In genomic region chr1:7634841-7635240, GRCh38 we compare ENCODE assay signal across 28 cellular contexts.
"Had no signal": no experiment of that assay in that cellular context is flagged by ENCODE, and none has a peak within 500 bp of the region (broad histone marks: within the 10 kb centered on the region; RNA-seq: fewer than 3 reads in every experiment).

No MANE protein-coding gene starts in this region.

- H3K4me3 ChIP-seq: colonic mucosa, coronary artery, dorsolateral prefrontal cortex, esophagus muscularis mucosa, esophagus squamous epithelium, gastrocnemius medialis, gastroesophageal sphincter, heart left ventricle, heart right ventricle had no signal

- DNase-seq: colonic mucosa; cortex of kidney; dermis blood vessel endothelial cell; dorsolateral prefrontal cortex; effector CD4-positive, alpha-beta T cell; effector CD8-positive, alpha-beta T cell; effector memory CD4-positive, alpha-beta T cell; effector memory CD8-positive, alpha-beta T cell; endodermal cell; erythroblast; esophagus squamous epithelium; foreskin fibroblast; foreskin keratinocyte; foreskin melanocyte; gastrocnemius medialis; glutamatergic neuron; head of caudate nucleus; heart right ventricle had no signal

- H3K4me3 Mint-ChIP-seq: dendritic cell treated with granulocyte-macrophage colony-stimulating factor and Interleukin-4, amounts not matched to agents 40 ng/mL and 50 ng/mL, for 4 days; effector memory CD8-positive, alpha-beta T cell; endodermal cell had no signal

- H3K27ac Mint-ChIP-seq: dendritic cell treated with granulocyte-macrophage colony-stimulating factor and Interleukin-4, amounts not matched to agents 40 ng/mL and 50 ng/mL, for 4 days; effector memory CD8-positive, alpha-beta T cell had no signal

- ATAC-seq: effector memory CD8-positive, alpha-beta T cell; foreskin keratinocyte; gastrocnemius medialis; gastroesophageal sphincter; heart left ventricle; heart right ventricle had no signal

- H3K9me3 ChIP-seq: colonic mucosa, esophagus muscularis mucosa, esophagus squamous epithelium, gastrocnemius medialis, gastroesophageal sphincter, heart left ventricle, heart right ventricle had no signal

- H3K27ac ChIP-seq: colonic mucosa, coronary artery, epithelial cell of prostate, esophagus muscularis mucosa, esophagus squamous epithelium, foreskin keratinocyte, gastrocnemius medialis, gastroesophageal sphincter, heart left ventricle, heart right ventricle had no signal

- H3K9me3 Mint-ChIP-seq: dendritic cell treated with granulocyte-macrophage colony-stimulating factor and Interleukin-4, amounts not matched to agents 40 ng/mL and 50 ng/mL, for 4 days; effector memory CD8-positive, alpha-beta T cell; endodermal cell had no signal

- H3K36me3 ChIP-seq: colonic mucosa, esophagus muscularis mucosa, esophagus squamous epithelium, gastrocnemius medialis, gastroesophageal sphincter, heart left ventricle, heart right ventricle had no signal

- FAIRE-seq: colon, endometrium, endothelial cell of umbilical vein, frontal cortex had no signal

- H3K27me3 ChIP-seq: colonic mucosa had no signal

- H3K4me1 ChIP-seq: colonic mucosa, esophagus muscularis mucosa, esophagus squamous epithelium, foreskin keratinocyte, gastrocnemius medialis, gastroesophageal sphincter had no signal
